ENCODE assay signal across 20 cellular contexts in the genomic region with DNA sequence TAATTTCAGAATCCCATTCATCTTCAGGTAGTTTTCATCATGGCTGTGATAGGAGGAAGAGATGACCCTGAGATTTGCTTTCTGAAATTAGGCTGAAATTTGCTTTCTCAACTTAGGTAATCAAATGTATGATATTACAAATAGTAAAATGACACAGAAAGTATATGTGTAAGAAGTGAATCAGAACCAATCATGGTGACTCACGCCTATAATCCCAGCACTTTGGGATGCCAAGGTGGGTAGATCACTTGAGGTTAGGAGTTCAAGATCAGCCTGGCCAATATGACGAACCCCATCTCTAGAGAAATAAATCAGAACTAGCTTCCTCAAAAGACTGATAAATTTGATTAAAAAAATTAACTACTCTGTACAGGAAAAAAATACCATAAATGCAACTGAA.
DNase-seq lines count a peak whose midpoint lies in the region; FAIRE-seq and TF ChIP-seq lines count a peak whose summit lies in the region.
"Had no signal": no experiment of that assay in that cellular context is flagged by ENCODE, and none has a peak within 500 bp of the region (broad histone marks: within the 10 kb centered on the region; RNA-seq: fewer than 3 reads in every experiment).

No MANE protein-coding gene starts in this region.

- H3K4me3 ChIP-seq in endothelial cell of umbilical vein (replicated peaks in 1 of 3; ENCODE audit: insufficient read depth in 1 of 3, low read depth in 1 of 3, low read length in 3 of 3) (no peak overlapping the region), vagina (no peak overlapping the region)
- H3K4me3 ChIP-seq: GM23248, SJSA1 had no signal

- no peaks in the 10 kb centered on the region for H3K79me2 ChIP-seq in endothelial cell of umbilical vein (ENCODE audit: control insufficient read depth, insufficient read depth, low read length)

- no peak overlapping the region for H3K4me2 ChIP-seq in endothelial cell of umbilical vein (ENCODE audit: insufficient read depth, low read length)

- no peak overlapping the region for H2AFZ ChIP-seq in endothelial cell of umbilical vein (ENCODE audit: low read depth, low read length)
- H2AFZ ChIP-seq: GM23248 had no signal

- DNase-seq in H54 (ENCODE audit: insufficient read length, low spot score) (no peak), RKO (ENCODE audit: low spot score) (peak; percentile 86), endothelial cell of umbilical vein (ENCODE audit: low read depth, low spot score) (no peak), kidney tubule cell (ENCODE audit: low spot score) (peak; percentile 54), dedifferentiated amniotic fluid mesenchymal stem cell (ENCODE audit: extremely low spot score) (no peak), vagina (ENCODE audit: extremely low spot score in 2 of 2) (no peak)
- no peak for DNase-seq in activated CD4-positive, alpha-beta T cell treated with anti-CD3 and anti-CD28 coated beads for 48 hours
- DNase-seq: ACHN; Calu3; CD4-positive, CD25-positive, alpha-beta regulatory T cell; DMS79 treated with DMSO at 0.1 percent for 48 hours; GDM1; GM23248; HFFc6; KBM-7; NCI-H1930; NCI-H2171; RPMI8226 had no signal

- no peaks in the 10 kb centered on the region for H4K20me1 ChIP-seq in endothelial cell of umbilical vein (replicated peaks; ENCODE audit: control insufficient read depth, extremely low read depth, insufficient read depth, low read length)

- CTCF ChIA-PET in endothelial cell of umbilical vein (lab: Charles Lee), result interaction anchor here (1.0 to 1.7 kb wide), 2 partner anchors 140 to 399 kb away, joined by 3 to 4 read pairs; no protein-coding TSS in a partner anchor

- TF ChIP-seq CTCF in endothelial cell of umbilical vein (IDR thresholded peaks at IDR 0.05; ENCODE audit: extremely low read depth in 1 of 2, insufficient read depth in 1 of 2, low read depth in 1 of 2, low read length in 2 of 2), result no peak
- no peak for TF ChIP-seq CTCF in vagina (IDR thresholded peaks at IDR 0.05)

- H3K36me3 ChIP-seq in endothelial cell of umbilical vein (ENCODE audit: control insufficient read depth in 2 of 2, extremely low read depth in 1 of 2, insufficient read depth in 2 of 2, low read length in 2 of 2) (no peaks in the 10 kb centered on the region), vagina (no peaks in the 10 kb centered on the region)
- H3K36me3 ChIP-seq: SJSA1 had no signal

- H3K4me1 ChIP-seq in endothelial cell of umbilical vein (ENCODE audit: control insufficient read depth, extremely low read depth, insufficient read depth, low read length), result no peaks in the 10 kb centered on the region
- H3K4me1 ChIP-seq in vagina, result no peaks in the 10 kb centered on the region
- H3K4me1 ChIP-seq: SJSA1 had no signal

- intact Hi-C loops in endothelial cell of umbilical vein (cut with micrococcal nuclease), result no loop called here
- intact Hi-C loops in vagina (cut with DNase I), result no loop called here

- H3K9me3 ChIP-seq in endothelial cell of umbilical vein (replicated peaks; ENCODE audit: control insufficient read depth, insufficient read depth, low read length), result no peaks in the 10 kb centered on the region
- H3K9me3 ChIP-seq in vagina, result no peaks in the 10 kb centered on the region

- POLR2A ChIA-PET in endothelial cell of umbilical vein (lab: Charles Lee), result no interaction called here

- H3K27me3 ChIP-seq in endothelial cell of umbilical vein (ENCODE audit: control insufficient read depth in 2 of 2, insufficient read depth in 2 of 2, low read length in 2 of 2) (no peaks in the 10 kb centered on the region), vagina (no peaks in the 10 kb centered on the region)
- H3K27me3 ChIP-seq: SJSA1 had no signal

- H3K9me1 ChIP-seq in endothelial cell of umbilical vein (replicated peaks; ENCODE audit: control insufficient read depth, extremely low read depth, insufficient read depth, low read length), result no peaks in the 10 kb centered on the region

- H3K27ac ChIP-seq in endothelial cell of umbilical vein (ENCODE audit: insufficient read depth, low read depth, low read length) (no peak overlapping the region), vagina (no peak overlapping the region)
- H3K27ac ChIP-seq: GM23248, HL-60, SJSA1 had no signal

- dilution Hi-C loops in endothelial cell of umbilical vein (cut with MboI; ENCODE audit: extremely low pct_ligation_motif_present, low sequenced_read_pairs), result no loop called here

- H3K9ac ChIP-seq in endothelial cell of umbilical vein (replicated peaks; ENCODE audit: extremely low read depth, insufficient read depth, low read length), result no peak overlapping the region
- H3K9ac ChIP-seq: GM23248 had no signal

- TF ChIP-seq POLR2A in H54 (IDR thresholded peaks at IDR 0.05; ENCODE audit: low read depth, low read length), result no peak
- no peak for TF ChIP-seq POLR2A in endothelial cell of umbilical vein (IDR thresholded peaks at IDR 0.05; ENCODE audit: low read depth, low read length)
- TF ChIP-seq POLR2A in vagina (IDR thresholded peaks at IDR 0.05), result no peak

- no TSS peak for BruUV-seq in endothelial cell of umbilical vein (replicated peaks; lab: Mats Ljungman, UMichigan)

- FAIRE-seq in H54 (lab: Jason Lieb, UNC), result peak; percentile 81
- no peak for FAIRE-seq in endothelial cell of umbilical vein (lab: Jason Lieb, UNC)

TF ChIP-seq in endothelial cell of umbilical vein, 7 proteins besides CTCF, POLR2A, EP300 and RAD21:
- peak; percentile 44 for TF ChIP-seq FOS (IDR thresholded peaks at IDR 0.05; ENCODE audit: borderline replicate concordance, insufficient read depth, low read length)
- no peak for TF ChIP-seq JUN (IDR thresholded peaks at IDR 0.05; ENCODE audit: borderline replicate concordance, insufficient read depth, insufficient read length, low read depth)
- TF ChIP-seq, protein P1, sequence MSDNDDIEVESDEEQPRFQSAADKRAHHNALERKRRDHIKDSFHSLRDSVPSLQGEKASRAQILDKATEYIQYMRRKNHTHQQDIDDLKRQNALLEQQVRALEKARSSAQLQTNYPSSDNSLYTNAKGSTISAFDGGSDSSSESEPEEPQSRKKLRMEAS (IDR thresholded peaks at IDR 0.05; ENCODE audit: insufficient read depth, insufficient read length), result no peak
- no peak for TF ChIP-seq GATA2 (IDR thresholded peaks at IDR 0.05; ENCODE audit: insufficient read depth, insufficient read length, low read depth, low read length)

Comparison
In these comparisons a context has a peak if more than half of its experiments do, and no peak if none do; other contexts are left out.
1. DNase-seq: peak in RKO (single experiment) and kidney tubule cell (single experiment); none in H54 (single experiment), endothelial cell of umbilical vein (single experiment), dedifferentiated amniotic fluid mesenchymal stem cell (single experiment), vagina (0 of 2) and activated CD4-positive, alpha-beta T cell treated with anti-CD3 and anti-CD28 coated beads for 48 hours (single experiment).